Comparison of ENCODE assay signal across 14 cellular contexts in the genomic region with DNA sequence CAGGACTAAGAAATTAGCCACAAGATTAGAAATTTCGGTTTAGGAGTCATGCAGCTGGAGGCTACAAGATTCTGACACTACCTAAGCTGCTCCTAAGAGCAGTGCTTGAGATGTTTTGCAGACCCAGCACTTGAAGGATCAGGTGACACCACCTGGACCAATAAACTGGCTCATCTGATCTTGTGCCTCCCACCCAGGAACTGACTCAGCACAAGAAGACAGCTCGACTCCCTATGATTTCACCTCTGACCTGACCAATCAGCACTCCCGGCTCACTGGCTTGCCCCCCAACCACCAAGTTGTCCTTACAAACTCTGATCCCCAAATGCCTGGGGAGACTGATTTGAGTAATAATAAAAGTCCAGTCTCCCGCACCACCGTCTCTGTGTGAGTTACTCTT.
DNase-seq lines count a peak whose midpoint lies in the region; ATAC-seq and TF ChIP-seq lines count a peak whose summit lies in the region.
"Had no signal": no experiment of that assay in that cellular context is flagged by ENCODE, and none has a peak within 500 bp of the region (broad histone marks: within the 10 kb centered on the region; RNA-seq: fewer than 3 reads in every experiment).

No MANE protein-coding gene starts in this region.

- H3K27me3 ChIP-seq in hepatocyte: no peaks in the 10 kb centered on the region
- H3K27me3 ChIP-seq: BE2C, gastrocnemius medialis, Peyer's patch had no signal

- no peaks in the 10 kb centered on the region for H3K79me2 ChIP-seq in hepatocyte

- no peak overlapping the region for H2AFZ ChIP-seq in hepatocyte

- no peaks in the 10 kb centered on the region for H3K9me3 ChIP-seq in hepatocyte (ENCODE audit: low read depth)
- H3K9me3 ChIP-seq: BE2C, gastrocnemius medialis, Peyer's patch had no signal

- peaks cover 5% of the 10 kb centered on the region for H3K4me1 ChIP-seq in hepatocyte (ENCODE audit: insufficient read depth)
- H3K4me1 ChIP-seq: BE2C, gastrocnemius medialis had no signal

- DNase-seq in Daoy (ENCODE audit: low read depth): peak; percentile 14
- peak; percentile 24 for DNase-seq in RPMI7951 (ENCODE audit: low read depth)
- peak; percentile 12 for DNase-seq in hepatocyte (ENCODE audit: low spot score)
- DNase-seq in mesenteric fat pad (ENCODE audit: low spot score): no peak
- DNase-seq in superior temporal gyrus (ENCODE audit: extremely low spot score): no peak
- DNase-seq in DMS53 treated with DMSO at 0.1 percent for 48 hours (lab: John Stamatoyannopoulos, UW; ENCODE audit: unreplicated experiment): no peak
- DNase-seq: BE2C; DMS53; effector CD4-positive, alpha-beta T cell; gastrocnemius medialis; islet precursor cell; Peyer's patch had no signal

- no peak overlapping the region for H3K4me2 ChIP-seq in hepatocyte

- no peaks in the 10 kb centered on the region for H3K9me2 ChIP-seq in hepatocyte (replicated peaks; ENCODE audit: insufficient read depth)

- H3K27ac ChIP-seq in hepatocyte: no peak overlapping the region
- H3K27ac ChIP-seq: gastrocnemius medialis, Peyer's patch had no signal

- no peak overlapping the region for H3K4me3 ChIP-seq in hepatocyte
- H3K4me3 ChIP-seq: gastrocnemius medialis, Peyer's patch had no signal

- no peaks in the 10 kb centered on the region for H3K36me3 ChIP-seq in hepatocyte (replicated peaks; ENCODE audit: insufficient read depth, low read depth)
- H3K36me3 ChIP-seq: BE2C, gastrocnemius medialis, Peyer's patch had no signal

- TF ChIP-seq CTCF in hepatocyte (IDR thresholded peaks at IDR 0.05; ENCODE audit: poor library complexity): no peak

- no peaks in the 10 kb centered on the region for H4K20me1 ChIP-seq in hepatocyte (ENCODE audit: insufficient read depth, poor library complexity, severe bottlenecking)

- ATAC-seq in HG02798 (IDR thresholded peaks at IDR 0.05; ENCODE audit: poor library complexity, unreplicated experiment) (peak; percentile 28), HG02884 (IDR thresholded peaks at IDR 0.05; ENCODE audit: unreplicated experiment) (no peak)
- ATAC-seq: gastrocnemius medialis had no signal

- WGBS in hepatocyte (ENCODE audit: low lambda C conversion rate, missing lambda C conversion rate): 63% methylated on average over 5 of the region's 5 CpGs

Comparison
In these comparisons a context has a peak if more than half of its experiments do, and no peak if none do; other contexts are left out.
1. DNase-seq: peak in Daoy (single experiment), RPMI7951 (single experiment) and hepatocyte (single experiment); none in mesenteric fat pad (single experiment), superior temporal gyrus (single experiment) and DMS53 treated with DMSO at 0.1 percent for 48 hours (single experiment).